21 cellular contexts compared by ENCODE assay signal in genomic region chr9:130465383-130466096, GRCh38. TPM values are rescaled to one million over a fixed set of nuclear protein-coding genes. Genes with fewer than 3 reads are reported as not detected.
"Had no signal": no experiment of that assay in that cellular context is flagged by ENCODE, and none has a peak within 500 bp of the region (broad histone marks: within the 10 kb centered on the region; RNA-seq: fewer than 3 reads in every experiment).

No MANE protein-coding gene starts in this region.

- H3K4me1 Mint-ChIP-seq: activated CD8-positive, alpha-beta memory T cell treated with anti-CD3 and anti-CD28 coated beads, Interleukin-2, amount 10 ng/mL, durations not matched to agents 7 days and 5 days; activated naive CD8-positive, alpha-beta T cell treated with anti-CD3 and anti-CD28 coated beads, Interleukin-2, amount 50 U/mL, for 24 hours; memory B cell had no signal

- H3K9me3 Mint-ChIP-seq: activated naive CD4-positive, alpha-beta T cell treated with anti-CD3 and anti-CD28 coated beads for 36 hours; activated naive CD8-positive, alpha-beta T cell treated with anti-CD3 and anti-CD28 coated beads, Interleukin-2, amount 50 U/mL, for 24 hours; activated T-helper 2 cell treated with anti-CD3 and anti-CD28 coated beads, Interferon-gamma antibody, Interleukin-2, Interleukin-4, amounts not matched to agents 10 μg/mL and 5 μg/mL and 100 μg/mL, durations not matched to agents 14 hours and 24 hours and 36 hours; dendritic cell treated with granulocyte-macrophage colony-stimulating factor and Interleukin-4, amounts not matched to agents 40 ng/mL and 50 ng/mL, for 4 days; effector memory CD8-positive, alpha-beta T cell; memory B cell; natural killer cell treated with Interleukin-12 subunit alpha and Interleukin-12 subunit beta and Interleukin-15 and Interleukin-18, amount 100 ng/mL, for 72 hours had no signal

- H3K4me3 ChIP-seq: hepatocyte, psoas muscle, stomach, testis, upper lobe of left lung had no signal

- H3K27ac Mint-ChIP-seq: activated CD8-positive, alpha-beta memory T cell treated with anti-CD3 and anti-CD28 coated beads, Interleukin-2, amount 10 ng/mL, durations not matched to agents 7 days and 5 days; activated naive CD4-positive, alpha-beta T cell treated with anti-CD3 and anti-CD28 coated beads for 36 hours; activated naive CD8-positive, alpha-beta T cell treated with anti-CD3 and anti-CD28 coated beads, Interleukin-2, amount 50 U/mL, for 24 hours; activated T-helper 2 cell treated with anti-CD3 and anti-CD28 coated beads, Interferon-gamma antibody, Interleukin-2, Interleukin-4, amounts not matched to agents 10 μg/mL and 5 μg/mL and 100 μg/mL, durations not matched to agents 14 hours and 24 hours and 36 hours; dendritic cell treated with granulocyte-macrophage colony-stimulating factor and Interleukin-4, amounts not matched to agents 40 ng/mL and 50 ng/mL, for 4 days; effector memory CD8-positive, alpha-beta T cell; memory B cell; natural killer cell treated with Interleukin-12 subunit alpha and Interleukin-12 subunit beta and Interleukin-15 and Interleukin-18, amount 100 ng/mL, for 72 hours had no signal

- H3K9me3 ChIP-seq: psoas muscle, stomach, testis, upper lobe of left lung had no signal

- H3K27ac ChIP-seq: epithelial cell of prostate, hepatocyte, psoas muscle, stomach, testis, upper lobe of left lung had no signal

- DNase-seq: activated CD4-positive, alpha-beta T cell treated with anti-CD3 and anti-CD28 coated beads, Interleukin-2, amount 50 U/mL, for 48 hours; activated CD8-positive, alpha-beta memory T cell treated with anti-CD3 and anti-CD28 coated beads, Interleukin-2, amount 10 ng/mL, durations not matched to agents 7 days and 5 days; activated naive CD4-positive, alpha-beta T cell treated with anti-CD3 and anti-CD28 coated beads for 36 hours; activated naive CD8-positive, alpha-beta T cell treated with anti-CD3 and anti-CD28 coated beads, Interleukin-2, amount 50 U/mL, for 24 hours; activated T-cell treated with anti-CD3 and anti-CD28 coated beads, Interleukin-2, amount 50 U/mL, for 1 hour; effector memory CD8-positive, alpha-beta T cell; kidney; left ventricle myocardium superior; psoas muscle; stimulated activated CD4-positive, alpha-beta T cell treated with anti-CD3 and anti-CD28 coated beads, Interleukin-2, amount 100 ng/mL, for 24 hours; stomach; T-helper 1 cell; T1000; testis; upper lobe of left lung had no signal

- H3K27me3 ChIP-seq: hepatocyte, testis, upper lobe of left lung had no signal

- H3K4me3 Mint-ChIP-seq: activated CD8-positive, alpha-beta memory T cell treated with anti-CD3 and anti-CD28 coated beads, Interleukin-2, amount 10 ng/mL, durations not matched to agents 7 days and 5 days; activated naive CD4-positive, alpha-beta T cell treated with anti-CD3 and anti-CD28 coated beads for 36 hours; activated naive CD8-positive, alpha-beta T cell treated with anti-CD3 and anti-CD28 coated beads, Interleukin-2, amount 50 U/mL, for 24 hours; dendritic cell treated with granulocyte-macrophage colony-stimulating factor and Interleukin-4, amounts not matched to agents 40 ng/mL and 50 ng/mL, for 4 days; effector memory CD8-positive, alpha-beta T cell; memory B cell; natural killer cell treated with Interleukin-12 subunit alpha and Interleukin-12 subunit beta and Interleukin-15 and Interleukin-18, amount 100 ng/mL, for 72 hours had no signal

- H3K36me3 Mint-ChIP-seq: activated CD8-positive, alpha-beta memory T cell treated with anti-CD3 and anti-CD28 coated beads, Interleukin-2, amount 10 ng/mL, durations not matched to agents 7 days and 5 days; memory B cell; natural killer cell treated with Interleukin-12 subunit alpha and Interleukin-12 subunit beta and Interleukin-15 and Interleukin-18, amount 100 ng/mL, for 72 hours had no signal

- H3K4me1 ChIP-seq: psoas muscle, testis, upper lobe of left lung had no signal

RNA-seq across cellular contexts. Expression of gene ASS1, which starts 20.8 kb away (rescaled TPM):
- total RNA-seq: natural killer cell treated with Interleukin-12 subunit alpha and Interleukin-12 subunit beta and Interleukin-15 and Interleukin-18, amount 100 ng/mL, for 72 hours had no signal
